ENCODE assay signal across 8 cellular contexts in genomic region chr3:87227104-87227834, GRCh38. TPM values are rescaled to one million over a fixed set of nuclear protein-coding genes. Genes with fewer than 3 reads are reported as not detected.
A peak's percentile ranks its signal among the peaks of the same experiment; 100 is the strongest.
DNase-seq lines count a peak whose midpoint lies in the region; ATAC-seq and TF ChIP-seq lines count a peak whose summit lies in the region.

Gene CHMP2B (plus strand): TSS chr3:87227309. CDS start chr3:87227523, 214 bp downstream.

- H3K27ac ChIP-seq in BLaER1 treated with 17β-estradiol and CSF1 and Interleukin-3, amounts not matched to agents 10 nM and 100 nM, result peak within 1 kb of the TSS; percentile 81 to 97 (median 86)
- peak within 1 kb of the TSS; percentile 94 for H3K27ac ChIP-seq in colonic mucosa

- peak within 1 kb of the TSS; percentile 78 to 96 (median 90) for H3K4me2 ChIP-seq in BLaER1 treated with 17β-estradiol and CSF1 and Interleukin-3, amounts not matched to agents 10 nM and 100 nM

- ATAC-seq in GM19328 (IDR thresholded peaks at IDR 0.05; ENCODE audit: unreplicated experiment) (peak; percentile 97), HG03469 (IDR thresholded peaks at IDR 0.05; ENCODE audit: unreplicated experiment) (peak; percentile 94)

- H3K9ac ChIP-seq in BLaER1 treated with 17β-estradiol and CSF1 and Interleukin-3, amounts not matched to agents 10 nM and 100 nM, result peak within 1 kb of the TSS; percentile 86 to 97 (median 90)
- peak within 1 kb of the TSS; percentile 90 to 93 for H3K9ac ChIP-seq in colonic mucosa (ENCODE audit: low read depth in 2 of 2, low read length in 2 of 2)

- DNase-seq in NCI-H526 (lab: John Stamatoyannopoulos, UW) (peak; percentile 74 to 91), colonic mucosa (peak; percentile 94), kidney tubule cell (ENCODE audit: low spot score) (peak; percentile 95)
- DNase-seq in activated CD4-positive, alpha-beta T cell treated with anti-CD3 and anti-CD28 coated beads for 48 hours, result peak; percentile 92
- DNase-seq in stimulated activated CD4-positive, alpha-beta T cell treated with anti-CD3 and anti-CD28 coated beads, Interleukin-1b, Interleukin-23, amount 100 ng/mL, for 1 hour (ENCODE audit: low read depth in 2 of 2), result peak; percentile 70 to 84

- H3K27me3 ChIP-seq in BLaER1 treated with 17β-estradiol and CSF1 and Interleukin-3, amounts not matched to agents 10 nM and 100 nM, result no peaks in the 10 kb centered on the region
- H3K27me3 ChIP-seq in colonic mucosa, result no peaks in the 10 kb centered on the region

- peaks cover 0 to 9% (median 0%) of the 10 kb centered on the region in 11 experiments; a peak in 2 of 22 replicates for H3K36me3 ChIP-seq in BLaER1 treated with 17β-estradiol and CSF1 and Interleukin-3, amounts not matched to agents 10 nM and 100 nM
- H3K36me3 ChIP-seq in colonic mucosa, result no peaks in the 10 kb centered on the region

- peak within 1 kb of the TSS; percentile 89 to 95 (median 92) for H3K4me3 ChIP-seq in BLaER1 treated with 17β-estradiol and CSF1 and Interleukin-3, amounts not matched to agents 10 nM and 100 nM
- H3K4me3 ChIP-seq in colonic mucosa, result peak within 1 kb of the TSS; percentile 86

- H3K4me1 ChIP-seq in BLaER1 treated with 17β-estradiol and CSF1 and Interleukin-3, amounts not matched to agents 10 nM and 100 nM, result peaks cover 7 to 28% (median 20%) of the 10 kb centered on the region in 10 experiments
- H3K4me1 ChIP-seq in colonic mucosa, result peaks cover 5% of the 10 kb centered on the region

- intact Hi-C loops in colonic mucosa (cut with DNase I), result no loop called here

- peaks cover 0 to 43% (median 27%) of the 10 kb centered on the region in 11 experiments; a peak in 13 of 22 replicates for H4K20me1 ChIP-seq in BLaER1 treated with 17β-estradiol and CSF1 and Interleukin-3, amounts not matched to agents 10 nM and 100 nM

- 0 out of 22 replicates have a peak, but pooled peaks cover 0 to 5% (median 0%) of the 10 kb centered on the region in 11 experiments for H3K9me3 ChIP-seq in BLaER1 treated with 17β-estradiol and CSF1 and Interleukin-3, amounts not matched to agents 10 nM and 100 nM (replicated peaks in 1 of 11)
- no peaks in the 10 kb centered on the region for H3K9me3 ChIP-seq in colonic mucosa

- no peak for TF ChIP-seq CTCF in colonic mucosa (IDR thresholded peaks at IDR 0.05)

RNA-seq across cellular contexts. Expression of gene CHMP2B, which starts in this region (rescaled TPM):
- total RNA-seq in colonic mucosa, result 100 to 1,000 TPM in 1 of 2 donors, 10 to 100 TPM in 1; 80.2 to 103 TPM

Comparison
In these comparisons a context has a peak if more than half of its experiments do, and no peak if none do; other contexts are left out.
1. Peak in every context shown above with its lines: DNase-seq, ATAC-seq, H3K4me3 ChIP-seq and H3K27ac ChIP-seq.